21 cellular contexts compared by ENCODE assay signal in the genomic region with DNA sequence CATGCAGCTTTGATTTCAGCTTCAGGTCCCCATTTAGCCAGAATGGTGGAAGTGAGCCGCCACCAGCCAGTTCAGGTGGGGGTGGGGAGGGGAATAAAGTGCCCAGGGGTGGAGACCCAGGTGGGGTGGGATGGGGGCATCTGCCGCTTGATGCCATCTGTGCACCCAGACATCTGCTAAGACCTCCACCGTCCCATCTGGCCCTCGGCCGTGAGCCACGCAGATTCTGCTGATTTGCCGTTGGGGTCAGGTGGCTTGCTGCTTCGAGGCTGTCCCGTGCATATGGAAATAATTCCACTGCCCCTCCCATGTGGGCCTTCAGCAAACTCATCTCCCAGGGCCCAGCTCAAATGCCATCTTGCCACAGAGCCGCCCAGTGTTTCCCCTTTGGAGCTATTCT.
"Had no signal": no experiment of that assay in that cellular context is flagged by ENCODE, and none has a peak within 500 bp of the region (broad histone marks: within the 10 kb centered on the region; RNA-seq: fewer than 3 reads in every experiment).

No MANE protein-coding gene starts in this region.

- H3K36me3 Mint-ChIP-seq: activated naive CD4-positive, alpha-beta T cell treated with anti-CD3 and anti-CD28 coated beads, Interleukin-2, amount 50 U/mL, for 24 hours; natural killer cell treated with Interleukin-12 subunit alpha and Interleukin-12 subunit beta and Interleukin-15 and Interleukin-18, amount 100 ng/mL, for 72 hours had no signal

- FAIRE-seq: islet of Langerhans had no signal

- H3K4me3 ChIP-seq: body of pancreas, heart left ventricle, upper lobe of right lung had no signal

- H3K27ac Mint-ChIP-seq: activated naive CD4-positive, alpha-beta T cell treated with anti-CD3 and anti-CD28 coated beads, Interleukin-2, amount 50 U/mL, for 24 hours; natural killer cell treated with Interleukin-12 subunit alpha and Interleukin-12 subunit beta and Interleukin-15 and Interleukin-18, amount 100 ng/mL, for 72 hours; WTC11 had no signal

- H3K4me3 Mint-ChIP-seq: activated naive CD4-positive, alpha-beta T cell treated with anti-CD3 and anti-CD28 coated beads, Interleukin-2, amount 50 U/mL, for 24 hours; natural killer cell treated with Interleukin-12 subunit alpha and Interleukin-12 subunit beta and Interleukin-15 and Interleukin-18, amount 100 ng/mL, for 72 hours; WTC11 had no signal

- ATAC-seq: body of pancreas; heart left ventricle; left ventricle myocardium superior; natural killer cell treated with Interleukin-12 subunit alpha and Interleukin-12 subunit beta and Interleukin-15 and Interleukin-18, amount 100 ng/mL, for 72 hours; stimulated activated naive CD8-positive, alpha-beta T cell treated with anti-CD3 and anti-CD28 coated beads, Interleukin-15, Interleukin-2, amounts not matched to agents 100 U/mL and 50 U/mL, for 24 hours; upper lobe of right lung; WTC11 had no signal

- H3K27ac ChIP-seq: body of pancreas, heart left ventricle, parathyroid adenoma, upper lobe of right lung had no signal

- H3K27me3 ChIP-seq: body of pancreas had no signal

- H3K4me1 ChIP-seq: body of pancreas, heart left ventricle, parathyroid adenoma, upper lobe of right lung had no signal

- H3K36me3 ChIP-seq: heart left ventricle, upper lobe of right lung had no signal

- DNase-seq: activated gamma-delta T cell treated with Interleukin-2 at 50 U/mL for 16 hours; activated T-cell treated with anti-CD3 and anti-CD28 coated beads, Interleukin-2, amount 50 U/mL, for 1 hour; anterior cingulate cortex; body of pancreas; dermis blood vessel endothelial cell; effector CD8-positive, alpha-beta T cell; foreskin melanocyte; heart left ventricle; left ventricle myocardium superior; mammary epithelial cell; midbrain; stimulated activated CD4-positive, alpha-beta T cell treated with anti-CD3 and anti-CD28 coated beads, Interleukin-12 subunit alpha, Interleukin-12 subunit beta, amount 100 ng/mL, for 4 hours; stimulated activated CD4-positive, alpha-beta T cell treated with anti-CD3 and anti-CD28 coated beads, Interleukin-4, amount 100 ng/mL, for 4 hours; stimulated activated naive CD8-positive, alpha-beta T cell treated with anti-CD3 and anti-CD28 coated beads, Interleukin-15, Interleukin-2, amounts not matched to agents 100 U/mL and 50 U/mL, for 24 hours; T-helper 2 cell; upper lobe of right lung had no signal

- H3K9me3 Mint-ChIP-seq: activated naive CD4-positive, alpha-beta T cell treated with anti-CD3 and anti-CD28 coated beads, Interleukin-2, amount 50 U/mL, for 24 hours; natural killer cell treated with Interleukin-12 subunit alpha and Interleukin-12 subunit beta and Interleukin-15 and Interleukin-18, amount 100 ng/mL, for 72 hours had no signal

- H3K9me3 ChIP-seq: body of pancreas, upper lobe of right lung had no signal

- H3K4me1 Mint-ChIP-seq: activated naive CD4-positive, alpha-beta T cell treated with anti-CD3 and anti-CD28 coated beads, Interleukin-2, amount 50 U/mL, for 24 hours had no signal
